24 cellular contexts compared by ENCODE assay signal in genomic region chr7:3378390-3379120, GRCh38.
"Had no signal": no experiment of that assay in that cellular context is flagged by ENCODE, and none has a peak within 500 bp of the region (broad histone marks: within the 10 kb centered on the region; RNA-seq: fewer than 3 reads in every experiment).

No MANE protein-coding gene starts in this region.

- H3K4me3 ChIP-seq: dorsolateral prefrontal cortex, gastrocnemius medialis, heart left ventricle, hepatocyte, left lung, psoas muscle, smooth muscle cell, suprapubic skin, transverse colon, upper lobe of right lung, vagina had no signal

- H3K4me1 ChIP-seq: gastrocnemius medialis, heart left ventricle, left lung, psoas muscle, suprapubic skin, transverse colon, upper lobe of right lung, vagina had no signal

- H3K4me3 Mint-ChIP-seq: naive thymus-derived CD4-positive, alpha-beta T cell; neural crest cell; stimulated activated naive CD8-positive, alpha-beta T cell treated with anti-CD3 and anti-CD28 coated beads, Interleukin-15, amount 100 ng/mL, for 72 hours had no signal

- H3K36me3 ChIP-seq: gastrocnemius medialis, heart left ventricle, left lung, suprapubic skin, transverse colon, upper lobe of right lung, vagina had no signal

- H2AFZ ChIP-seq: hepatocyte had no signal

- DNase-seq: dorsolateral prefrontal cortex; effector CD4-positive, alpha-beta T cell; gastrocnemius medialis; heart left ventricle; kidney; left lung; midbrain; naive thymus-derived CD4-positive, alpha-beta T cell; nucleus accumbens; psoas muscle; stimulated activated CD4-positive, alpha-beta T cell treated with anti-CD3 and anti-CD28 coated beads, Interleukin-12 subunit alpha, Interleukin-12 subunit beta, amount 100 ng/mL, for 4 hours; stimulated activated CD4-positive, alpha-beta T cell treated with anti-CD3 and anti-CD28 coated beads, Interleukin-1b, Interleukin-23, amount 100 ng/mL, for 48 hours; stimulated activated CD4-positive, alpha-beta T cell treated with anti-CD3 and anti-CD28 coated beads, Interleukin-4, amount 100 ng/mL, for 1 hour; stimulated activated CD8-positive, alpha-beta memory T cell treated with anti-CD3 and anti-CD28 coated beads, Interleukin-4, amount 100 ng/mL, for 48 hours; stimulated activated naive CD4-positive, alpha-beta T cell; stimulated activated naive CD8-positive, alpha-beta T cell treated with anti-CD3 and anti-CD28 coated beads, Interleukin-15, amount 100 ng/mL, for 72 hours; transverse colon; upper lobe of right lung had no signal

- H3K27me3 ChIP-seq: gastrocnemius medialis, hepatocyte, left lung, suprapubic skin, transverse colon, upper lobe of right lung, vagina had no signal

- ATAC-seq: gastrocnemius medialis; heart left ventricle; left lung; naive thymus-derived CD4-positive, alpha-beta T cell; psoas muscle; sciatic nerve; stimulated activated naive CD8-positive, alpha-beta T cell treated with anti-CD3 and anti-CD28 coated beads, Interleukin-15, amount 100 ng/mL, for 72 hours; upper lobe of right lung had no signal

- H3K27ac Mint-ChIP-seq: naive thymus-derived CD4-positive, alpha-beta T cell; stimulated activated naive CD8-positive, alpha-beta T cell treated with anti-CD3 and anti-CD28 coated beads, Interleukin-15, amount 100 ng/mL, for 72 hours had no signal

- H3K27ac ChIP-seq: dorsolateral prefrontal cortex, gastrocnemius medialis, heart left ventricle, hepatocyte, left lung, psoas muscle, suprapubic skin, transverse colon, upper lobe of right lung, vagina had no signal

- H3K9me3 Mint-ChIP-seq: naive thymus-derived CD4-positive, alpha-beta T cell; neural crest cell; stimulated activated naive CD8-positive, alpha-beta T cell treated with anti-CD3 and anti-CD28 coated beads, Interleukin-15, amount 100 ng/mL, for 72 hours had no signal

- H3K4me1 Mint-ChIP-seq: stimulated activated naive CD8-positive, alpha-beta T cell treated with anti-CD3 and anti-CD28 coated beads, Interleukin-15, amount 100 ng/mL, for 72 hours had no signal

- H3K9me3 ChIP-seq: gastrocnemius medialis, heart left ventricle, left lung, psoas muscle, suprapubic skin, transverse colon, upper lobe of right lung, vagina had no signal

- H3K4me2 ChIP-seq: hepatocyte, smooth muscle cell had no signal
